Comparison of ENCODE assay signal across 18 cellular contexts in genomic region chr3:187932530-187932929, GRCh38.
A peak's percentile ranks its signal among the peaks of the same experiment; 100 is the strongest.
DNase-seq lines count a peak whose midpoint lies in the region; ATAC-seq, FAIRE-seq and TF ChIP-seq lines count a peak whose summit lies in the region.
"Had no signal": no experiment of that assay in that cellular context is flagged by ENCODE, and none has a peak within 500 bp of the region (broad histone marks: within the 10 kb centered on the region; RNA-seq: fewer than 3 reads in every experiment).

No MANE protein-coding gene starts in this region.

- 0 out of 6 replicates have a peak overlapping the region, but pooled peaks of 1 of the 3 experiments have one; percentile 5 for H3K4me3 ChIP-seq in HepG2 (replicated peaks in 1 of 3; ENCODE audit: insufficient read depth in 1 of 3, low read depth in 2 of 3, low read length in 3 of 3)
- H3K4me3 ChIP-seq in right lobe of liver = no peak overlapping the region
- H3K4me3 ChIP-seq in OCI-LY3 (ENCODE audit: low read length) = peak overlapping the region; percentile 39
- H3K4me3 ChIP-seq in GM12878 = no peak overlapping the region
- H3K4me3 ChIP-seq: BLaER1 treated with 17β-estradiol and CSF1 and Interleukin-3, amounts not matched to agents 10 nM and 100 nM; GM23338 had no signal

- no peak for ATAC-seq in HepG2
- no peak for ATAC-seq in right lobe of liver
- ATAC-seq in GM12878 = no peak
- no peak for ATAC-seq in HG03378 (IDR thresholded peaks at IDR 0.05; ENCODE audit: unreplicated experiment)
- no peak for ATAC-seq in GM21390 (IDR thresholded peaks at IDR 0.05; ENCODE audit: unreplicated experiment)
- ATAC-seq: GM23338 had no signal

- no peak for DNase-seq in HepG2 (ENCODE audit: low spot score)
- DNase-seq in right lobe of liver = no peak
- no peak for DNase-seq in GM12878 (ENCODE audit: low read depth, low spot score)
- no peak for DNase-seq in hepatic stellate cell (ENCODE audit: low spot score)
- no peak for DNase-seq in COLO829 (ENCODE audit: low spot score)
- DNase-seq: 8988T; CD4-positive, CD25-positive, alpha-beta regulatory T cell; DMS153; DMS79 treated with DMSO at 0.1 percent for 48 hours; GDM1; H7 had no signal

- WGBS in HepG2 (ENCODE audit: low lambda C conversion rate) = 17% methylated on average over 5 of the region's 6 CpGs
- WGBS in right lobe of liver (ENCODE audit: insufficient coverage, low coverage, low lambda C conversion rate, missing lambda C conversion rate) = 70% methylated on average over 4 of the region's 6 CpGs
- WGBS in GM12878 (ENCODE audit: insufficient coverage, insufficient replicate concordance, low lambda C conversion rate, missing lambda C conversion rate) = 0% methylated on average over 6 of the region's 6 CpGs

- H4K20me1 ChIP-seq in HepG2 (ENCODE audit: insufficient read depth, low read length) (no peaks in the 10 kb centered on the region), OCI-LY3 (ENCODE audit: insufficient read depth, low read length) (no peaks in the 10 kb centered on the region), GM12878 (ENCODE audit: control insufficient read depth, insufficient read depth) (no peaks in the 10 kb centered on the region)
- H4K20me1 ChIP-seq: BLaER1 treated with 17β-estradiol and CSF1 and Interleukin-3, amounts not matched to agents 10 nM and 100 nM had no signal

- H3K9me3 ChIP-seq in HepG2 (ENCODE audit: low read length) (no peaks in the 10 kb centered on the region), right lobe of liver (peaks cover 0 to 5% (median 0%) of the 10 kb centered on the region in 4 donors), OCI-LY3 (ENCODE audit: insufficient read depth, low read length) (peaks cover 7% of the 10 kb centered on the region; the same call in 1 of the 2 replicates), GM12878 (replicated peaks; ENCODE audit: control insufficient read depth, insufficient read depth, low read length) (no peaks in the 10 kb centered on the region; the same call in 2 of the 3 replicates)
- H3K9me3 ChIP-seq: BLaER1 treated with 17β-estradiol and CSF1 and Interleukin-3, amounts not matched to agents 10 nM and 100 nM had no signal

- FAIRE-seq in HepG2 (lab: Jason Lieb, UNC) (no peak), GM12878 (lab: Jason Lieb, UNC) (no peak)
- FAIRE-seq: D721Med, GM18507 had no signal

- H3K79me2 ChIP-seq in HepG2 (ENCODE audit: insufficient read depth, low read length) (no peaks in the 10 kb centered on the region), OCI-LY3 (ENCODE audit: low read length) (no peaks in the 10 kb centered on the region), GM12878 (ENCODE audit: control insufficient read depth, insufficient read depth, low read length) (no peaks in the 10 kb centered on the region)

- BruUV-seq in HepG2 (replicated peaks; lab: Mats Ljungman, UMichigan) (no TSS peak), GM12878 (replicated peaks; lab: Mats Ljungman, UMichigan) (no TSS peak)

- intact Hi-C loops in HepG2 (cut with micrococcal nuclease; ENCODE audit: unreplicated experiment) = no loop called here
- intact Hi-C loops in right lobe of liver (cut with DNase I) = no loop called here
- intact Hi-C loops in GM12878 (cut with micrococcal nuclease; ENCODE audit: unreplicated experiment) = no loop called here

- H3K36me3 ChIP-seq in HepG2 (replicated peaks in 1 of 2; ENCODE audit: control insufficient read depth in 1 of 2, insufficient read depth in 2 of 2, low read length in 2 of 2) = no peaks in the 10 kb centered on the region
- H3K36me3 ChIP-seq in right lobe of liver = no peaks in the 10 kb centered on the region
- H3K36me3 ChIP-seq in OCI-LY3 (replicated peaks; ENCODE audit: low read depth, low read length) = no peaks in the 10 kb centered on the region
- H3K36me3 ChIP-seq in GM12878 (ENCODE audit: control insufficient read depth in 2 of 2, insufficient read depth in 2 of 2, low read length in 1 of 2) = no peaks in the 10 kb centered on the region
- H3K36me3 ChIP-seq: BLaER1 treated with 17β-estradiol and CSF1 and Interleukin-3, amounts not matched to agents 10 nM and 100 nM had no signal

- H3K27ac ChIP-seq in HepG2 (ENCODE audit: extremely low read length, insufficient read depth, low read length) (no peak overlapping the region), right lobe of liver (no peak overlapping the region), OCI-LY3 (ENCODE audit: low read length) (no peak overlapping the region), GM12878 (ENCODE audit: control insufficient read depth, insufficient read depth) (no peak overlapping the region)
- H3K27ac ChIP-seq: BLaER1 treated with 17β-estradiol and CSF1 and Interleukin-3, amounts not matched to agents 10 nM and 100 nM had no signal

- no peak for TF ChIP-seq RAD21 in HepG2 (CRISPR knock-in tag; IDR thresholded peaks at IDR 0.05)
- no peak for TF ChIP-seq RAD21 in GM12878 (IDR thresholded peaks at IDR 0.05; ENCODE audit: insufficient read depth, low read depth, low read length)

- POLR2A ChIA-PET in HepG2 (lab: Yijun Ruan, JAX) = no interaction called here
- POLR2A ChIA-PET in GM12878 (lab: Charles Lee) = no interaction called here

- RAD21 ChIA-PET in GM12878 (lab: Charles Lee; ENCODE audit: unreplicated experiment) = no interaction called here

- TF ChIP-seq POLR2A in HepG2 (IDR thresholded peaks at IDR 0.05; ENCODE audit: insufficient read depth in 1 of 2, low read depth in 2 of 2, low read length in 2 of 2) (no peak), right lobe of liver (IDR thresholded peaks at IDR 0.05) (no peak), GM12878 (IDR thresholded peaks at IDR 0.05; ENCODE audit: low read depth, low read length) (no peak)

- peak overlapping the region; percentile 56 for H3K4me2 ChIP-seq in HepG2 (ENCODE audit: low read depth, low read length)
- peak overlapping the region; percentile 59 for H3K4me2 ChIP-seq in OCI-LY3 (ENCODE audit: low read length)
- H3K4me2 ChIP-seq in GM12878 (ENCODE audit: control insufficient read depth, insufficient read depth) = peak overlapping the region; percentile 41
- H3K4me2 ChIP-seq: BLaER1 treated with 17β-estradiol and CSF1 and Interleukin-3, amounts not matched to agents 10 nM and 100 nM; GM23338 had no signal

- peaks cover 49% of the 10 kb centered on the region for H3K4me1 ChIP-seq in HepG2 (ENCODE audit: insufficient read depth, low read length)
- peaks cover 0 to 12% (median 0%) of the 10 kb centered on the region in 4 donors for H3K4me1 ChIP-seq in right lobe of liver
- peaks cover 55% of the 10 kb centered on the region for H3K4me1 ChIP-seq in OCI-LY3 (ENCODE audit: low read length)
- peaks cover 19% of the 10 kb centered on the region for H3K4me1 ChIP-seq in GM12878 (ENCODE audit: control insufficient read depth, insufficient read depth, low read length)

- no peak overlapping the region for H2AFZ ChIP-seq in HepG2 (ENCODE audit: low read length)
- no peak overlapping the region for H2AFZ ChIP-seq in OCI-LY3 (ENCODE audit: low read depth, low read length)
- H2AFZ ChIP-seq in GM12878 (ENCODE audit: control insufficient read depth, low read depth, low read length) = no peak overlapping the region
- H2AFZ ChIP-seq: GM23338 had no signal

- SMC1A ChIA-PET in GM12878 (lab: Charles Lee; ENCODE audit: uncharacterized antibody, unreplicated experiment) = no interaction called here

- CTCF ChIA-PET in HepG2 (lab: Yijun Ruan, JAX; ENCODE audit: low intra/inter-chr PET ratio, low total read pairs) = no interaction called here
- CTCF ChIA-PET in GM12878 (lab: Yijun Ruan, JAX) = interaction anchor here (1.1 kb wide), 1 partner anchor 11 kb away, joined by 3 read pairs; no protein-coding TSS in a partner anchor

- in situ Hi-C loops in HepG2 (cut with HindIII; ENCODE audit: extremely low pct_ligation_motif_present, low pct_unique_long_range_greater_than_20kb) (no loop called here), GM12878 (cut with MboI) (no loop called here)

- H3K27me3 ChIP-seq in HepG2 (ENCODE audit: control insufficient read depth in 1 of 2, insufficient read depth in 2 of 2, low read length in 2 of 2) (peaks cover 0 to 1% of the 10 kb centered on the region in 2 experiments; a peak in 1 of 5 replicates), right lobe of liver (no peaks in the 10 kb centered on the region), OCI-LY3 (ENCODE audit: low read depth, low read length) (peaks cover 58% of the 10 kb centered on the region), GM12878 (replicated peaks in 1 of 2; ENCODE audit: control insufficient read depth in 2 of 2, insufficient read depth in 2 of 2, low read length in 1 of 2) (no peaks in the 10 kb centered on the region; a peak in 2 of 4 replicates)
- H3K27me3 ChIP-seq: BLaER1 treated with 17β-estradiol and CSF1 and Interleukin-3, amounts not matched to agents 10 nM and 100 nM had no signal

- TF ChIP-seq CTCF in HepG2 (CRISPR knock-in tag; IDR thresholded peaks at IDR 0.05) = no peak
- TF ChIP-seq CTCF in right lobe of liver (IDR thresholded peaks at IDR 0.05) = no peak
- TF ChIP-seq CTCF in OCI-LY3 (IDR thresholded peaks at IDR 0.05; ENCODE audit: low read depth, low read length) = no peak
- no peak for TF ChIP-seq CTCF in GM12878 (IDR thresholded peaks at IDR 0.05 in 2 of 3, conservative IDR thresholded peaks at IDR 0.05 in 1 of 3; ENCODE audit: control insufficient read depth in 2 of 3, extremely low read depth in 1 of 3, insufficient read depth in 1 of 3, low read depth in 3 of 3, low read length in 3 of 3)

- TF ChIP-seq EP300 in HepG2 (IDR thresholded peaks at IDR 0.05; ENCODE audit: low read depth in 2 of 2, low read length in 2 of 2) = no peak
- no peak for TF ChIP-seq EP300 in HepG2 (CRISPR knock-in tag; IDR thresholded peaks at IDR 0.05; ENCODE audit: borderline replicate concordance)
- no peak for TF ChIP-seq EP300 in GM12878 (IDR thresholded peaks at IDR 0.05; ENCODE audit: borderline replicate concordance in 1 of 2, control insufficient read depth in 1 of 2, low read depth in 2 of 2, low read length in 2 of 2)

- H3K9ac ChIP-seq in HepG2 (ENCODE audit: insufficient read depth, low read depth, low read length) (no peak overlapping the region), OCI-LY3 (ENCODE audit: low read length) (no peak overlapping the region), GM12878 (ENCODE audit: control insufficient read depth, insufficient read depth, low read length) (no peak overlapping the region)
- H3K9ac ChIP-seq: BLaER1 treated with 17β-estradiol and CSF1 and Interleukin-3, amounts not matched to agents 10 nM and 100 nM had no signal

TF ChIP-seq in HepG2, 621 proteins besides CTCF, POLR2A, EP300 and RAD21:
- TF ChIP-seq POLR2G (IDR thresholded peaks at IDR 0.05; ENCODE audit: low read depth, low read length) (no peak), MAF1 (CRISPR knock-in tag; IDR thresholded peaks at IDR 0.05; ENCODE audit: borderline replicate concordance) (no peak)

TF ChIP-seq in GM12878, 131 proteins besides CTCF, POLR2A, EP300 and RAD21:
- TF ChIP-seq HDAC2 (IDR thresholded peaks at IDR 0.05) = no peak
- 0 out of 2 replicates have a peak, but pooled peaks have one; percentile 34 for TF ChIP-seq RUNX3 (IDR thresholded peaks at IDR 0.05; ENCODE audit: low read length)
